In the genomic region with DNA sequence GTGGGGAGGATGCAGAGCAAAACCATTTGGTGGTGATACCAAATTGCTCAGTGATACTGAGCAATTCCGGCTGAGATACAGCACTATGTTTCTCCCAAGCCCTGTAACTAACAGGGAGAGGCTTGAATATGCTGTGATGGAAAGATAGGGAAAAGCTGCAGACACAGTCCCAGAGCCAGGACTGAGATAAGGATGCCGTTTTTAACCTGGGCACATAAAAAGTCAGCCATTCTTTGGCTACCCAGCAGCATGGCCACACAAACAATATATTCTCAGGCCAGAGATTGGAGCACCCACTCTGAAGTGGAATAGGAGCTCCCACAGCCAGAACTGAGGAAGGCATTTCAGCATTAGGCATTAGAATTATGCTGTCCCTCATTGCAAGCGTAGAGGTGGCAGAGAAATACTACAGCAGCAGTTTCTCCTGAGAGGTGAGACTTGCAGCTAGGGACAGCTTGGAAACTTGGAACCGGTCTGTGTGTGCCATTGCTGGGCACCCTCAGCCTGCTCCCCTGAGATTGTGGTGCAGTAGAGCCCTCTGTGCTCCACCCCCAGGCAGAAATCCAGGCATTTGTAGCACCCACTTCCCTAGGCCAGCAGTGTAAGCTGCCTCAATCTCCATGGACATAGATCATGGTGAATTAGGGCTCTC, we compare ENCODE assay signal across 15 cellular contexts.
DNase-seq lines count a peak whose midpoint lies in the region; ATAC-seq and TF ChIP-seq lines count a peak whose summit lies in the region.
"Had no signal": no experiment of that assay in that cellular context is flagged by ENCODE, and none has a peak within 500 bp of the region (broad histone marks: within the 10 kb centered on the region; RNA-seq: fewer than 3 reads in every experiment).

No MANE protein-coding gene starts in this region.

- 62 to 72% methylated on average over 4 of the region's 4 CpGs for WGBS in heart right ventricle, 2 donors
- WGBS in neuronal stem cell (ENCODE audit: extremely low coverage in 2 of 2, insufficient read length in 2 of 2, insufficient replicate concordance in 1 of 2), 2 donors = no CpG with 5 or more reads among the region's 4 CpGs

- H3K4me3 ChIP-seq in right atrium auricular region (no peak overlapping the region), heart right ventricle (no peak overlapping the region), neuronal stem cell (ENCODE audit: low read length in 2 of 2) (no peak overlapping the region)
- H3K4me3 ChIP-seq: HAP-1 had no signal

- no peak overlapping the region for H2AK5ac ChIP-seq in neuronal stem cell (ENCODE audit: low read depth, low read length)

- no peak overlapping the region for H2BK15ac ChIP-seq in neuronal stem cell (ENCODE audit: low read length)

- H2BK120ac ChIP-seq in neuronal stem cell (ENCODE audit: low read depth, low read length) = no peak overlapping the region

- no peak overlapping the region for H2BK12ac ChIP-seq in neuronal stem cell (ENCODE audit: low read length)

- TF ChIP-seq CTCF in right atrium auricular region (IDR thresholded peaks at IDR 0.05) = no peak
- no peak for TF ChIP-seq CTCF in heart right ventricle (IDR thresholded peaks at IDR 0.05)

- H3K27ac ChIP-seq in right atrium auricular region (no peak overlapping the region), heart right ventricle (no peak overlapping the region), neuronal stem cell (replicated peaks; ENCODE audit: low read length) (no peak overlapping the region)

- no peaks in the 10 kb centered on the region for H3K27me3 ChIP-seq in right atrium auricular region
- no peaks in the 10 kb centered on the region for H3K27me3 ChIP-seq in heart right ventricle
- H3K27me3 ChIP-seq in neuronal stem cell (ENCODE audit: control insufficient read depth in 3 of 3, insufficient read depth in 3 of 3, low read depth in 1 of 3, low read length in 3 of 3) = no peaks in the 10 kb centered on the region

- H4K8ac ChIP-seq in neuronal stem cell (ENCODE audit: low read depth, low read length) = no peak overlapping the region

- no peak overlapping the region for H3K4me2 ChIP-seq in neuronal stem cell (ENCODE audit: insufficient read depth, low read length, poor library complexity, severe bottlenecking)

- H3K9ac ChIP-seq in neuronal stem cell (ENCODE audit: low read depth, low read length, poor library complexity) = no peak overlapping the region

- ATAC-seq in Right ventricle myocardium superior (ENCODE audit: poor library complexity) (peak; percentile 86), heart right ventricle (peak in 5 of 8 donors; percentile 20 to 64 (median 45)), GM18867 (IDR thresholded peaks at IDR 0.05; ENCODE audit: unreplicated experiment) (no peak)

- H3K4ac ChIP-seq in neuronal stem cell (ENCODE audit: low read length) = no peak overlapping the region

- no peak overlapping the region for H4K91ac ChIP-seq in neuronal stem cell (ENCODE audit: low read depth, low read length, poor library complexity)

- no peaks in the 10 kb centered on the region for H3K36me3 ChIP-seq in right atrium auricular region
- H3K36me3 ChIP-seq in heart right ventricle = no peaks in the 10 kb centered on the region
- H3K36me3 ChIP-seq in neuronal stem cell (replicated peaks in 1 of 2; ENCODE audit: control insufficient read depth in 2 of 2, insufficient read depth in 2 of 2, low read length in 2 of 2) = no peaks in the 10 kb centered on the region
- H3K36me3 ChIP-seq: HAP-1 had no signal

- intact Hi-C loops in Right ventricle myocardium superior (cut with DNase I) = no loop called here
- intact Hi-C loops in heart right ventricle (cut with DNase I) = no loop called here

- H3K9me3 ChIP-seq in right atrium auricular region = peaks cover 0 to 20% of the 10 kb centered on the region in 2 donors
- peaks cover 0 to 24% (median 0%) of the 10 kb centered on the region in 11 donors for H3K9me3 ChIP-seq in heart right ventricle
- H3K9me3 ChIP-seq in neuronal stem cell (replicated peaks in 1 of 2; ENCODE audit: control insufficient read depth in 2 of 2, insufficient read depth in 1 of 2, low read depth in 1 of 2, low read length in 2 of 2) = peaks cover 0 to 3% of the 10 kb centered on the region in 2 donors
- H3K9me3 ChIP-seq: HAP-1 had no signal

- no peak overlapping the region for H3K18ac ChIP-seq in neuronal stem cell (ENCODE audit: low read length)

- H3K23ac ChIP-seq in neuronal stem cell (ENCODE audit: low read depth, low read length, poor library complexity) = no peak overlapping the region

- no peaks in the 10 kb centered on the region for H3K79me1 ChIP-seq in neuronal stem cell (ENCODE audit: low read depth, low read length)

- H3K14ac ChIP-seq in neuronal stem cell (ENCODE audit: low read length) = peak overlapping the region; percentile 31

- no peak overlapping the region for H2AFZ ChIP-seq in neuronal stem cell (ENCODE audit: low read length)

- H3K4me1 ChIP-seq in right atrium auricular region (peaks cover 0 to 10% of the 10 kb centered on the region in 2 donors), heart right ventricle (peaks cover 0 to 13% (median 0%) of the 10 kb centered on the region in 9 donors), neuronal stem cell (ENCODE audit: control insufficient read depth in 2 of 2, insufficient read depth in 1 of 2, low read depth in 1 of 2, low read length in 2 of 2) (no peaks in the 10 kb centered on the region)
- H3K4me1 ChIP-seq: HAP-1 had no signal

- H2BK5ac ChIP-seq in neuronal stem cell (ENCODE audit: low read length) = no peak overlapping the region

- DNase-seq in Right ventricle myocardium superior (no peak), right atrium auricular region (ENCODE audit: low spot score) (no peak), heart right ventricle (no peak), neuronal stem cell (ENCODE audit: low spot score) (no peak), 8988T (no peak)
- DNase-seq: C1 segment of cervical spinal cord; Calu3; CD4-positive, alpha-beta memory T cell; COR-L47; DMS53; DND-41; GOT3; HFFc6 had no signal
